24 cellular contexts compared by ENCODE assay signal in genomic region chr6:150099546-150099945, GRCh38. TPM values are rescaled to one million over a fixed set of nuclear protein-coding genes. Genes with fewer than 3 reads are reported as not detected.
"Had no signal": no experiment of that assay in that cellular context is flagged by ENCODE, and none has a peak within 500 bp of the region (broad histone marks: within the 10 kb centered on the region; RNA-seq: fewer than 3 reads in every experiment).

No MANE protein-coding gene starts in this region.

- H3K4me1 ChIP-seq: SJSA1 had no signal

- H3K4me3 ChIP-seq: MG63, SJSA1, SK-N-MC had no signal

- H3K36me3 ChIP-seq: MG63, SJSA1 had no signal

- DNase-seq: IMR-90, Karpas-422, KG1, MG63, NCI-H1092, NCI-H1105 treated with DMSO at 0.1 percent for 48 hours, NCI-H1417 treated with DMSO at 0.1 percent for 48 hours, NCI-H146, NCI-H1694 treated with DMSO at 0.1 percent for 48 hours, NCI-H1930, NCI-H2081, NCI-H2107, NCI-H226, NCI-H446, NCI-H510A, NCI-H524 treated with DMSO at 0.1 percent for 48 hours, NCI-H69, NCI-H774, Right ventricle myocardium superior, RPMI8226, SIG-M5 had no signal

- H3K27ac ChIP-seq: SJSA1, SK-N-MC had no signal

- H3K9me3 ChIP-seq: MG63, SJSA1 had no signal

- H3K27me3 ChIP-seq: MG63 had no signal

RNA-seq across cellular contexts. Expression of gene PPP1R14C, which starts 43.3 kb away (rescaled TPM):
- total RNA-seq: HepG2, IMR-90, SJSA1 had no signal
- polyA plus RNA-seq: HepG2, IMR-90 had no signal
